Comparison of ENCODE assay signal across 1 cellular context in the genomic region with DNA sequence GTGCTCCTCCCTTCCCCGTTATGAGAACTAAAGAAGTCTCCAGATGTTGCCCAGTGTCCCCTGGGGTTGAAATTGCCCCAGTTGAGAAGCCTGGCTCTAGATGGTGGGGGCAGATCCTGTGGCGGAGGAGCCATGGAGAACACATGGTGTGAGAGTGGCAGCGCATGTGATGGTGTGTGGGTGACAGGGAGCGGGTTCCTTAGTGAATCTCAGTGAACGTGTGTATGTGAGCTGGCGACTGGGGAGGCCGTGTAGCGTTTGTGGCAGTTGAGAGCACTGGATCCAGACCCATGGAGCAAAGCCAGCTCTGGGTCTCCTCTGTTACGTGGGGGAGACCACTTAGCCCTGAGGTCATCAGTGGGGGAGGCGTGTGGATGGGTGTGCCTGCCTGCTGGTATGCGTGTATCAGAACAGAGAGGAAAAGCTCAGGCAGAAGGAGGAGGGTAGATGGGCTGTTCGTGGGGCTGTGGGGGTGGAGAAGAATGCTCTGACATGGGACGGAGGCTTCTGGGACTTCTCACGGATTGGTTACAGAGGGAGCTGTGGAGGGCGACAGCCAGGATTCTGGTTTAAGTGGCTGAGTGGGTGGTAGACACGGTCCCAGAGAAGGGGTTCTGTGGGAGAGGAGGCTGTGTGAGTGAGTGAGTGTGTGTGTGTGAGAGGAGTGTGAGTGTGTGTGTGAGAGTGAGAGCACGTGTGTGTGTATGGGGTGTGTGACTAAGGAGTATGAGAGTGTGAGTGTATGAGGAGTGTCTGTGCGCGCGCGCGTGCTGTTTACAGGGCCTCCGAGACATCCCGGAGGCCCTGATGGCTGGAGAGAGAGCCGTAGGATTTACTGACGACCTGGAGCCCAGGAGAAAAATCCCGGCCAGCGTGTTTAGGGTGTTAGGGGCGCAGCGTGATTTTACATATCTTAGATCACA.
TF ChIP-seq lines count a peak whose summit lies in the region.

No MANE protein-coding gene starts in this region.

TF ChIP-seq in WTC11, 78 proteins besides CTCF, POLR2A, EP300 and RAD21 (continued from another document):
- TF ChIP-seq ARID4B (CRISPR knock-in tag; IDR thresholded peaks at IDR 0.05; ENCODE audit: borderline replicate concordance) (no peak), ZNF263 (CRISPR knock-in tag; IDR thresholded peaks at IDR 0.05; ENCODE audit: low read depth) (no peak), MXD4 (CRISPR knock-in tag; IDR thresholded peaks at IDR 0.05; ENCODE audit: borderline replicate concordance) (no peak), ATF6 (CRISPR knock-in tag; IDR thresholded peaks at IDR 0.05) (no peak), OVOL2 (CRISPR knock-in tag; IDR thresholded peaks at IDR 0.05; ENCODE audit: borderline replicate concordance) (no peak)
- TF ChIP-seq, protein P1, sequence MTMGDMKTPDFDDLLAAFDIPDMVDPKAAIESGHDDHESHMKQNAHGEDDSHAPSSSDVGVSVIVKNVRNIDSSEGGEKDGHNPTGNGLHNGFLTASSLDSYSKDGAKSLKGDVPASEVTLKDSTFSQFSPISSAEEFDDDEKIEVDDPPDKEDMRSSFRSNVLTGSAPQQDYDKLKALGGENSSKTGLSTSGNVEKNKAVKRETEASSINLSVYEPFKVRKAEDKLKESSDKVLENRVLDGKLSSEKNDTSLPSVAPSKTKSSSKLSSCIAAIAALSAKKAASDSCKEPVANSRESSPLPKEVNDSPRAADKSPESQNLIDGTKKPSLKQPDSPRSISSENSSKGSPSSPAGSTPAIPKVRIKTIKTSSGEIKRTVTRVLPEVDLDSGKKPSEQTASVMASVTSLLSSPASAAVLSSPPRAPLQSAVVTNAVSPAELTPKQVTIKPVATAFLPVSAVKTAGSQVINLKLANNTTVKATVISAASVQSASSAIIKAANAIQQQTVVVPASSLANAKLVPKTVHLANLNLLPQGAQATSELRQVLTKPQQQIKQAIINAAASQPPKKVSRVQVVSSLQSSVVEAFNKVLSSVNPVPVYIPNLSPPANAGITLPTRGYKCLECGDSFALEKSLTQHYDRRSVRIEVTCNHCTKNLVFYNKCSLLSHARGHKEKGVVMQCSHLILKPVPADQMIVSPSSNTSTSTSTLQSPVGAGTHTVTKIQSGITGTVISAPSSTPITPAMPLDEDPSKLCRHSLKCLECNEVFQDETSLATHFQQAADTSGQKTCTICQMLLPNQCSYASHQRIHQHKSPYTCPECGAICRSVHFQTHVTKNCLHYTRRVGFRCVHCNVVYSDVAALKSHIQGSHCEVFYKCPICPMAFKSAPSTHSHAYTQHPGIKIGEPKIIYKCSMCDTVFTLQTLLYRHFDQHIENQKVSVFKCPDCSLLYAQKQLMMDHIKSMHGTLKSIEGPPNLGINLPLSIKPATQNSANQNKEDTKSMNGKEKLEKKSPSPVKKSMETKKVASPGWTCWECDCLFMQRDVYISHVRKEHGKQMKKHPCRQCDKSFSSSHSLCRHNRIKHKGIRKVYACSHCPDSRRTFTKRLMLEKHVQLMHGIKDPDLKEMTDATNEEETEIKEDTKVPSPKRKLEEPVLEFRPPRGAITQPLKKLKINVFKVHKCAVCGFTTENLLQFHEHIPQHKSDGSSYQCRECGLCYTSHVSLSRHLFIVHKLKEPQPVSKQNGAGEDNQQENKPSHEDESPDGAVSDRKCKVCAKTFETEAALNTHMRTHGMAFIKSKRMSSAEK (CRISPR knock-in tag; IDR thresholded peaks at IDR 0.05; ENCODE audit: borderline replicate concordance), result no peak
- TF ChIP-seq, protein P2, sequence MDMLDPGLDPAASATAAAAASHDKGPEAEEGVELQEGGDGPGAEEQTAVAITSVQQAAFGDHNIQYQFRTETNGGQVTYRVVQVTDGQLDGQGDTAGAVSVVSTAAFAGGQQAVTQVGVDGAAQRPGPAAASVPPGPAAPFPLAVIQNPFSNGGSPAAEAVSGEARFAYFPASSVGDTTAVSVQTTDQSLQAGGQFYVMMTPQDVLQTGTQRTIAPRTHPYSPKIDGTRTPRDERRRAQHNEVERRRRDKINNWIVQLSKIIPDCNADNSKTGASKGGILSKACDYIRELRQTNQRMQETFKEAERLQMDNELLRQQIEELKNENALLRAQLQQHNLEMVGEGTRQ (CRISPR knock-in tag; IDR thresholded peaks at IDR 0.05), result no peak
